In genomic region chr19:46746281-46746965, GRCh38 we compare ENCODE assay signal across 8 cellular contexts. TPM values are rescaled to one million over a fixed set of nuclear protein-coding genes. Genes with fewer than 3 reads are reported as not detected.
DNase-seq lines count a peak whose midpoint lies in the region; ATAC-seq and TF ChIP-seq lines count a peak whose summit lies in the region.

Gene STRN4 (minus strand): TSS chr19:46746450. CDS start chr19:46746430, 20 bp downstream.

- ATAC-seq in HG03108 (IDR thresholded peaks at IDR 0.05; ENCODE audit: unreplicated experiment) (peak; percentile 36), Panc1 (peak; percentile 79), upper lobe of right lung (peak; percentile 86)

- POLR2A ChIA-PET in Panc1 (lab: Charles Lee) = no interaction called here

- H3K27ac ChIP-seq in Panc1 (ENCODE audit: low read length) = peak within 1 kb of the TSS; percentile 83
- H3K27ac ChIP-seq in upper lobe of right lung = peak within 1 kb of the TSS; percentile 88

- H3K27me3 ChIP-seq in Panc1 (ENCODE audit: control insufficient read depth, insufficient read depth, low read length) (no peaks in the 10 kb centered on the region), upper lobe of right lung (no peaks in the 10 kb centered on the region)

- intact Hi-C loops in Panc1 (cut with micrococcal nuclease; ENCODE audit: unreplicated experiment) = no loop called here
- intact Hi-C loops in upper lobe of right lung (cut with DNase I) = no loop called here

- in situ Hi-C loops in Panc1 (cut with HindIII; ENCODE audit: low pct_unique_long_range_greater_than_20kb, low sequenced_read_pairs) = no loop called here

- CTCF ChIA-PET in Panc1 (lab: Charles Lee) = no interaction called here

- peaks cover 3% of the 10 kb centered on the region; the same call in 1 of the 2 replicates for H3K4me1 ChIP-seq in Panc1 (ENCODE audit: control insufficient read depth, insufficient read depth, low read length)
- H3K4me1 ChIP-seq in upper lobe of right lung = peaks cover 26% of the 10 kb centered on the region

- BruUV-seq in Panc1 (replicated peaks; lab: Mats Ljungman, UMichigan) = no TSS peak

- peak within 1 kb of the TSS; percentile 82 to 92 for H3K4me3 ChIP-seq in Panc1 (ENCODE audit: low read depth in 2 of 2, low read length in 2 of 2)
- peak within 1 kb of the TSS; percentile 97 for H3K4me3 ChIP-seq in upper lobe of right lung

- H3K9me3 ChIP-seq in Panc1 (ENCODE audit: control insufficient read depth, insufficient read depth, low read depth, low read length) (no peaks in the 10 kb centered on the region), upper lobe of right lung (no peaks in the 10 kb centered on the region)

- TF ChIP-seq CTCF in Panc1 (IDR thresholded peaks at IDR 0.05) = no peak
- TF ChIP-seq CTCF in upper lobe of right lung (IDR thresholded peaks at IDR 0.05) = no peak

- DNase-seq in DMS79 treated with DMSO at 0.1 percent for 48 hours (lab: John Stamatoyannopoulos, UW) = peak; percentile 22
- DNase-seq in DMS79 (lab: John Stamatoyannopoulos, UW) = no peak
- DNase-seq in Panc1 (ENCODE audit: low read depth, low spot score) = no peak
- DNase-seq in activated naive CD4-positive, alpha-beta T cell treated with Interleukin-2 at 50 U/mL for 16 hours = peak; percentile 58
- peak; percentile 93 for DNase-seq in germinal center (ENCODE audit: low spot score)
- DNase-seq in nucleus accumbens (lab: John Stamatoyannopoulos, UW) = peak in 36 of 56 donors; percentile 23 to 73 (median 52)
- peak; percentile 81 for DNase-seq in upper lobe of right lung

- H3K36me3 ChIP-seq in Panc1 (ENCODE audit: control insufficient read depth, insufficient read depth, low read length) (peaks cover 3% of the 10 kb centered on the region; the same call in 1 of the 2 replicates), upper lobe of right lung (no peaks in the 10 kb centered on the region)

RNA-seq across cellular contexts. Expression of gene STRN4, which starts in this region (rescaled TPM):
- total RNA-seq in Panc1 (2021; ENCODE audit: unreplicated experiment) = 89.5 TPM
- polyA plus RNA-seq in Panc1 (2012; ENCODE audit: insufficient read length) = 137 TPM
- total RNA-seq in upper lobe of right lung = 68.5 TPM

Comparison
In these comparisons a context has a peak if more than half of its experiments do, and no peak if none do; other contexts are left out.
1. DNase-seq: peak in DMS79 treated with DMSO at 0.1 percent for 48 hours (single experiment), activated naive CD4-positive, alpha-beta T cell treated with Interleukin-2 at 50 U/mL for 16 hours (single experiment), germinal center (single experiment), nucleus accumbens (36 of 56) and upper lobe of right lung (single experiment); none in DMS79 (single experiment) and Panc1 (single experiment).
2. ATAC-seq: peak in every context shown above with its lines; median percentile 86 in upper lobe of right lung; 79 in Panc1; 36 in HG03108.